ENCODE assay signal across 1 cellular context in the genomic region with DNA sequence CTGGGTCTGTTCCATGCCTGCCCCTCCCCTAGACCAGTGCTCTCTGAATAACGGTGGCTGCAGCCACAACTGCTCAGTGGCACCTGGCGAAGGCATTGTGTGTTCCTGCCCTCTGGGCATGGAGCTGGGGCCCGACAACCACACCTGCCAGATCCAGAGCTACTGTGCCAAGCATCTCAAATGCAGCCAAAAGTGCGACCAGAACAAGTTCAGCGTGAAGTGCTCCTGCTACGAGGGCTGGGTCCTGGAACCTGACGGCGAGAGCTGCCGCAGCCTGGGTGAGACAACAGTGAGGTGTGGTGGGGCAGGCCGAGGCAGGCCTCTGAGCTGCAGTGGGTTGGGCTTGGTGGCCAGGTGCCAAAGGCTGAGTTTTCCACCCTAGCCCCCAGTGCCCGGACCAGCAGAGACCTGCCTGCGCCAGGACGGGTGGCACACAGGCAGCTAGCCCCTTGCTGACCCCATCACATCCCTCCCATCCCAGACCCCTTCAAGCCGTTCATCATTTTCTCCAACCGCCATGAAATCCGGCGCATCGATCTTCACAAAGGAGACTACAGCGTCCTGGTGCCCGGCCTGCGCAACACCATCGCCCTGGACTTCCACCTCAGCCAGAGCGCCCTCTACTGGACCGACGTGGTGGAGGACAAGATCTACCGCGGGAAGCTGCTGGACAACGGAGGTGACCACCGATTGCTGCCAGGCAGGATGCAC.
A peak's percentile ranks its signal among the peaks of the same experiment; 100 is the strongest.
TF ChIP-seq lines count a peak whose summit lies in the region.

No MANE protein-coding gene starts in this region.

TF ChIP-seq in HEK293, 187 proteins besides CTCF, POLR2A, EP300 and RAD21 (continued from another document and continues in another):
- TF ChIP-seq, protein P1, sequence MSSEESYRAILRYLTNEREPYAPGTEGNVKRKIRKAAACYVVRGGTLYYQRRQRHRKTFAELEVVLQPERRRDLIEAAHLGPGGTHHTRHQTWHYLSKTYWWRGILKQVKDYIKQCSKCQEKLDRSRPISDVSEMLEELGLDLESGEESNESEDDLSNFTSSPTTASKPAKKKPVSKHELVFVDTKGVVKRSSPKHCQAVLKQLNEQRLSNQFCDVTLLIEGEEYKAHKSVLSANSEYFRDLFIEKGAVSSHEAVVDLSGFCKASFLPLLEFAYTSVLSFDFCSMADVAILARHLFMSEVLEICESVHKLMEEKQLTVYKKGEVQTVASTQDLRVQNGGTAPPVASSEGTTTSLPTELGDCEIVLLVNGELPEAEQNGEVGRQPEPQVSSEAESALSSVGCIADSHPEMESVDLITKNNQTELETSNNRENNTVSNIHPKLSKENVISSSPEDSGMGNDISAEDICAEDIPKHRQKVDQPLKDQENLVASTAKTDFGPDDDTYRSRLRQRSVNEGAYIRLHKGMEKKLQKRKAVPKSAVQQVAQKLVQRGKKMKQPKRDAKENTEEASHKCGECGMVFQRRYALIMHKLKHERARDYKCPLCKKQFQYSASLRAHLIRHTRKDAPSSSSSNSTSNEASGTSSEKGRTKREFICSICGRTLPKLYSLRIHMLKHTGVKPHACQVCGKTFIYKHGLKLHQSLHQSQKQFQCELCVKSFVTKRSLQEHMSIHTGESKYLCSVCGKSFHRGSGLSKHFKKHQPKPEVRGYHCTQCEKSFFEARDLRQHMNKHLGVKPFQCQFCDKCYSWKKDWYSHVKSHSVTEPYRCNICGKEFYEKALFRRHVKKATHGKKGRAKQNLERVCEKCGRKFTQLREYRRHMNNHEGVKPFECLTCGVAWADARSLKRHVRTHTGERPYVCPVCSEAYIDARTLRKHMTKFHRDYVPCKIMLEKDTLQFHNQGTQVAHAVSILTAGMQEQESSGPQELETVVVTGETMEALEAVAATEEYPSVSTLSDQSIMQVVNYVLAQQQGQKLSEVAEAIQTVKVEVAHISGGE (tag by site-specific recombination; conservative IDR thresholded peaks at IDR 0.05; ENCODE audit: low read depth), result peak; percentile 30; the same call in 1 of the 2 replicates
- TF ChIP-seq ZNF121 (tag by site-specific recombination; IDR thresholded peaks at IDR 0.05) (0 out of 2 replicates have a peak, but pooled peaks have one; percentile 36), ZNF664 (tag by site-specific recombination; IDR thresholded peaks at IDR 0.05) (no peak), ZEB2 (tag by site-specific recombination; IDR thresholded peaks at IDR 0.05) (peak; percentile 55; the same call in 1 of the 2 replicates), ZNF211 (tag by site-specific recombination; IDR thresholded peaks at IDR 0.05; ENCODE audit: low read depth) (no peak), PBX3 (CRISPR knock-in tag; IDR thresholded peaks at IDR 0.05) (0 out of 2 replicates have a peak, but pooled peaks have one; percentile 61), ZNF133 (tag by site-specific recombination; IDR thresholded peaks at IDR 0.05) (no peak), ZNF366 (tag by site-specific recombination; conservative IDR thresholded peaks at IDR 0.05) (peak; percentile 56; the same call in 1 of the 2 replicates), ZNF394 (tag by site-specific recombination; IDR thresholded peaks at IDR 0.05; ENCODE audit: borderline replicate concordance) (no peak), ZNF707 (tag by site-specific recombination; IDR thresholded peaks at IDR 0.05) (no peak), ZNF530 (tag by site-specific recombination; IDR thresholded peaks at IDR 0.05; ENCODE audit: low read depth) (no peak), BCL11A (tag by site-specific recombination; IDR thresholded peaks at IDR 0.05; ENCODE audit: low read depth) (peak; percentile 85; the same call in 1 of the 2 replicates), ZNF350 (tag by site-specific recombination; IDR thresholded peaks at IDR 0.05) (no peak), EGR2 (tag by site-specific recombination; IDR thresholded peaks at IDR 0.05; ENCODE audit: low read depth) (no peak), ZNF10 (tag by site-specific recombination; IDR thresholded peaks at IDR 0.05) (no peak), ZNF610 (tag by site-specific recombination; IDR thresholded peaks at IDR 0.05; ENCODE audit: borderline replicate concordance) (0 out of 2 replicates have a peak, but pooled peaks have one; percentile 11), ZNF76 (tag by site-specific recombination; IDR thresholded peaks at IDR 0.05; ENCODE audit: borderline replicate concordance, low read depth) (no peak), KLF1 (tag by site-specific recombination; IDR thresholded peaks at IDR 0.05) (peak; percentile 69), ZNF2 (tag by site-specific recombination; IDR thresholded peaks at IDR 0.05) (peak; percentile 93), ZNF639 (tag by site-specific recombination; IDR thresholded peaks at IDR 0.05) (peak; percentile 17; the same call in 1 of the 2 replicates), ZFP37 (tag by site-specific recombination; IDR thresholded peaks at IDR 0.05) (peak; percentile 82; the same call in 1 of the 2 replicates), GLIS1 (tag by site-specific recombination; IDR thresholded peaks at IDR 0.05) (0 out of 2 replicates have a peak, but pooled peaks have one; percentile 15), KLF7 (tag by site-specific recombination; IDR thresholded peaks at IDR 0.05; ENCODE audit: borderline replicate concordance) (no peak), WT1 (tag by site-specific recombination; IDR thresholded peaks at IDR 0.05) (no peak), ZNF596 (tag by site-specific recombination; IDR thresholded peaks at IDR 0.05) (no peak), ZNF830 (tag by site-specific recombination; IDR thresholded peaks at IDR 0.05; ENCODE audit: low read depth) (no peak), ZNF654 (tag by site-specific recombination; IDR thresholded peaks at IDR 0.05; ENCODE audit: low read depth) (peak; percentile 58), ZNF768 (tag by site-specific recombination; IDR thresholded peaks at IDR 0.05) (no peak), ZNF449 (tag by site-specific recombination; IDR thresholded peaks at IDR 0.05) (peak; percentile 99), ZBTB20 (tag by site-specific recombination; IDR thresholded peaks at IDR 0.05) (peak; percentile 48; the same call in 1 of the 2 replicates), ZSCAN23 (tag by site-specific recombination; IDR thresholded peaks at IDR 0.05) (0 out of 2 replicates have a peak, but pooled peaks have one; percentile 65), ZNF561 (tag by site-specific recombination; IDR thresholded peaks at IDR 0.05; ENCODE audit: borderline replicate concordance) (no peak), ZNF16 (tag by site-specific recombination; IDR thresholded peaks at IDR 0.05; ENCODE audit: low read depth) (no peak), ZNF391 (tag by site-specific recombination; IDR thresholded peaks at IDR 0.05; ENCODE audit: borderline replicate concordance, low read depth) (peak; percentile 36), ZNF221 (tag by site-specific recombination; IDR thresholded peaks at IDR 0.05; ENCODE audit: borderline replicate concordance) (no peak), ZNF701 (tag by site-specific recombination; IDR thresholded peaks at IDR 0.05) (no peak), ZSCAN4 (tag by site-specific recombination; IDR thresholded peaks at IDR 0.05) (peak; percentile 17; the same call in 1 of the 2 replicates), YY2 (tag by site-specific recombination; IDR thresholded peaks at IDR 0.05) (peak; percentile 74), KLF8 (tag by site-specific recombination; IDR thresholded peaks at IDR 0.05) (peak; percentile 66; the same call in 1 of the 2 replicates), SCRT2 (tag by site-specific recombination; IDR thresholded peaks at IDR 0.05) (peak; percentile 86), ZNF174 (tag by site-specific recombination; IDR thresholded peaks at IDR 0.05) (no peak), ZBTB17 (tag by site-specific recombination; IDR thresholded peaks at IDR 0.05) (peak; percentile 99)
- TF ChIP-seq, protein P2, sequence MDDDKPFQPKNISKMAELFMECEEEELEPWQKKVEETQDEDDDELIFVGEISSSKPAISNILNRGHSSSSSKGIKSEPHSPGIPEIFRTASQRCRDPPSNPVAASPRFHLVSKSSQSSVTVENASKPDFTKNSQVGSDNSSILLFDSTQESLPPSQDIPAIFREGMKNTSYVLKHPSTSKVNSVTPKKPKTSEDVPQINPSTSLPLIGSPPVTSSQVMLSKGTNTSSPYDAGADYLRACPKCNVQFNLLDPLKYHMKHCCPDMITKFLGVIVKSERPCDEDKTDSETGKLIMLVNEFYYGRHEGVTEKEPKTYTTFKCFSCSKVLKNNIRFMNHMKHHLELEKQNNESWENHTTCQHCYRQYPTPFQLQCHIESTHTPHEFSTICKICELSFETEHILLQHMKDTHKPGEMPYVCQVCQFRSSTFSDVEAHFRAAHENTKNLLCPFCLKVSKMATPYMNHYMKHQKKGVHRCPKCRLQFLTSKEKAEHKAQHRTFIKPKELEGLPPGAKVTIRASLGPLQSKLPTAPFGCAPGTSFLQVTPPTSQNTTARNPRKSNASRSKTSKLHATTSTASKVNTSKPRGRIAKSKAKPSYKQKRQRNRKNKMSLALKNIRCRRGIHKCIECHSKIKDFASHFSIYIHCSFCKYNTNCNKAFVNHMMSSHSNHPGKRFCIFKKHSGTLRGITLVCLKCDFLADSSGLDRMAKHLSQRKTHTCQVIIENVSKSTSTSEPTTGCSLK (tag by site-specific recombination; IDR thresholded peaks at IDR 0.05), result no peak
- TF ChIP-seq, protein P3, sequence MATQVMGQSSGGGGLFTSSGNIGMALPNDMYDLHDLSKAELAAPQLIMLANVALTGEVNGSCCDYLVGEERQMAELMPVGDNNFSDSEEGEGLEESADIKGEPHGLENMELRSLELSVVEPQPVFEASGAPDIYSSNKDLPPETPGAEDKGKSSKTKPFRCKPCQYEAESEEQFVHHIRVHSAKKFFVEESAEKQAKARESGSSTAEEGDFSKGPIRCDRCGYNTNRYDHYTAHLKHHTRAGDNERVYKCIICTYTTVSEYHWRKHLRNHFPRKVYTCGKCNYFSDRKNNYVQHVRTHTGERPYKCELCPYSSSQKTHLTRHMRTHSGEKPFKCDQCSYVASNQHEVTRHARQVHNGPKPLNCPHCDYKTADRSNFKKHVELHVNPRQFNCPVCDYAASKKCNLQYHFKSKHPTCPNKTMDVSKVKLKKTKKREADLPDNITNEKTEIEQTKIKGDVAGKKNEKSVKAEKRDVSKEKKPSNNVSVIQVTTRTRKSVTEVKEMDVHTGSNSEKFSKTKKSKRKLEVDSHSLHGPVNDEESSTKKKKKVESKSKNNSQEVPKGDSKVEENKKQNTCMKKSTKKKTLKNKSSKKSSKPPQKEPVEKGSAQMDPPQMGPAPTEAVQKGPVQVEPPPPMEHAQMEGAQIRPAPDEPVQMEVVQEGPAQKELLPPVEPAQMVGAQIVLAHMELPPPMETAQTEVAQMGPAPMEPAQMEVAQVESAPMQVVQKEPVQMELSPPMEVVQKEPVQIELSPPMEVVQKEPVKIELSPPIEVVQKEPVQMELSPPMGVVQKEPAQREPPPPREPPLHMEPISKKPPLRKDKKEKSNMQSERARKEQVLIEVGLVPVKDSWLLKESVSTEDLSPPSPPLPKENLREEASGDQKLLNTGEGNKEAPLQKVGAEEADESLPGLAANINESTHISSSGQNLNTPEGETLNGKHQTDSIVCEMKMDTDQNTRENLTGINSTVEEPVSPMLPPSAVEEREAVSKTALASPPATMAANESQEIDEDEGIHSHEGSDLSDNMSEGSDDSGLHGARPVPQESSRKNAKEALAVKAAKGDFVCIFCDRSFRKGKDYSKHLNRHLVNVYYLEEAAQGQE (tag by site-specific recombination; IDR thresholded peaks at IDR 0.05), result peak; percentile 57
- TF ChIP-seq, protein P4, sequence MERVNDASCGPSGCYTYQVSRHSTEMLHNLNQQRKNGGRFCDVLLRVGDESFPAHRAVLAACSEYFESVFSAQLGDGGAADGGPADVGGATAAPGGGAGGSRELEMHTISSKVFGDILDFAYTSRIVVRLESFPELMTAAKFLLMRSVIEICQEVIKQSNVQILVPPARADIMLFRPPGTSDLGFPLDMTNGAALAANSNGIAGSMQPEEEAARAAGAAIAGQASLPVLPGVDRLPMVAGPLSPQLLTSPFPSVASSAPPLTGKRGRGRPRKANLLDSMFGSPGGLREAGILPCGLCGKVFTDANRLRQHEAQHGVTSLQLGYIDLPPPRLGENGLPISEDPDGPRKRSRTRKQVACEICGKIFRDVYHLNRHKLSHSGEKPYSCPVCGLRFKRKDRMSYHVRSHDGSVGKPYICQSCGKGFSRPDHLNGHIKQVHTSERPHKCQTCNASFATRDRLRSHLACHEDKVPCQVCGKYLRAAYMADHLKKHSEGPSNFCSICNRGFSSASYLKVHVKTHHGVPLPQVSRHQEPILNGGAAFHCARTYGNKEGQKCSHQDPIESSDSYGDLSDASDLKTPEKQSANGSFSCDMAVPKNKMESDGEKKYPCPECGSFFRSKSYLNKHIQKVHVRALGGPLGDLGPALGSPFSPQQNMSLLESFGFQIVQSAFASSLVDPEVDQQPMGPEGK (tag by site-specific recombination; IDR thresholded peaks at IDR 0.05), result peak; percentile 83
